ENCODE assay signal across 27 cellular contexts in the genomic region with DNA sequence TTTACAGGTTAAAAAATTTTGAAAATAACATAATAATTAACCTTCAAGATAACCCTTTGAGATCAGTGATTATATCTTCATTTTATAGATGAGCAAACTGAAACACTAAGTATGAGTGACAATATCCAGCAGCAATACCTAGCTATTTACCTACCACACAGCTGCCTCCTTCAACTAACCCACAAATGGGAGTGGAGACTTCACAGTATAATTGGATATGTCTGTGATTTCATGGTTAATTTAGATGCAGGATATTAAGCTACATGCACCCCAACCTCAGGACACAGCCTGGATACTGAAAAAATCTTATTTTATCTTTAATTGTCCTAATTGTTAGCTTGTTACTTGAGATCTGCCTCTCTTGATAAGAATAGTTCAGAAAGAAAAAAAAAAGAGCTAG.
"Had no signal": no experiment of that assay in that cellular context is flagged by ENCODE, and none has a peak within 500 bp of the region (broad histone marks: within the 10 kb centered on the region; RNA-seq: fewer than 3 reads in every experiment).

No MANE protein-coding gene starts in this region.

- H3K36me3 Mint-ChIP-seq: immature natural killer cell; naive thymus-derived CD8-positive, alpha-beta T cell; stimulated activated naive B cell treated with anti-CD40 and anti-IgM and Interleukin-4, amounts not matched to agents 10 μg/mL and 1 μg/mL and 100 μg/mL, for 72 hours had no signal

- H3K4me1 Mint-ChIP-seq: neural crest cell; stimulated activated naive B cell treated with anti-CD40 and anti-IgM and Interleukin-4, amounts not matched to agents 10 μg/mL and 1 μg/mL and 100 μg/mL, for 72 hours had no signal

- H3K27ac Mint-ChIP-seq: immature natural killer cell; naive thymus-derived CD8-positive, alpha-beta T cell; nephron; stimulated activated naive B cell treated with anti-CD40 and anti-IgM and Interleukin-4, amounts not matched to agents 10 μg/mL and 1 μg/mL and 100 μg/mL, for 72 hours had no signal

- DNase-seq: immature natural killer cell; kidney; left colon; left lung; lower lobe of right lung; mammary epithelial cell; mesenchymal stem cell; naive thymus-derived CD8-positive, alpha-beta T cell; nucleus accumbens; pancreas; posterior cingulate gyrus; retina; right cardiac atrium; stimulated activated CD4-positive, alpha-beta T cell treated with anti-CD3 and anti-CD28 coated beads, Interleukin-12 subunit alpha, Interleukin-12 subunit beta, amount 100 ng/mL, for 4 hours; stimulated activated CD4-positive, alpha-beta T cell treated with anti-CD3 and anti-CD28 coated beads, Interleukin-15, amount 100 ng/mL, for 24 hours; stimulated activated CD4-positive, alpha-beta T cell treated with anti-CD3 and anti-CD28 coated beads, Interleukin-2, amount 100 ng/mL, for 24 hours; stimulated activated CD4-positive, alpha-beta T cell treated with anti-CD3 and anti-CD28 coated beads, Interleukin-4, amount 100 ng/mL, for 1 hour; stimulated activated naive B cell treated with anti-CD40 and anti-IgM and Interleukin-4, amounts not matched to agents 10 μg/mL and 1 μg/mL and 100 μg/mL, for 72 hours; stimulated activated naive CD8-positive, alpha-beta T cell treated with anti-CD3 and anti-CD28 coated beads, Interleukin-15, Interleukin-2, amounts not matched to agents 100 U/mL and 50 U/mL, for 24 hours; stomach; testis; thyroid gland; transverse colon; upper lobe of left lung had no signal

- H3K27me3 Mint-ChIP-seq: naive thymus-derived CD8-positive, alpha-beta T cell; stimulated activated naive B cell treated with anti-CD40 and anti-IgM and Interleukin-4, amounts not matched to agents 10 μg/mL and 1 μg/mL and 100 μg/mL, for 72 hours had no signal

- H3K9me3 Mint-ChIP-seq: nephron, neural crest cell had no signal

- H3K4me3 Mint-ChIP-seq: immature natural killer cell; naive thymus-derived CD8-positive, alpha-beta T cell; neural crest cell; stimulated activated naive B cell treated with anti-CD40 and anti-IgM and Interleukin-4, amounts not matched to agents 10 μg/mL and 1 μg/mL and 100 μg/mL, for 72 hours had no signal

- ATAC-seq: left colon; left lung; lower lobe of right lung; naive thymus-derived CD8-positive, alpha-beta T cell; pancreas; right cardiac atrium; sciatic nerve; stimulated activated naive B cell treated with anti-CD40 and anti-IgM and Interleukin-4, amounts not matched to agents 10 μg/mL and 1 μg/mL and 100 μg/mL, for 72 hours; stimulated activated naive CD8-positive, alpha-beta T cell treated with anti-CD3 and anti-CD28 coated beads, Interleukin-15, Interleukin-2, amounts not matched to agents 100 U/mL and 50 U/mL, for 24 hours had no signal
